Comparison of ENCODE assay signal across 8 cellular contexts in genomic region chr3:54121404-54122045, GRCh38. TPM values are rescaled to one million over a fixed set of nuclear protein-coding genes. Genes with fewer than 3 reads are reported as not detected.
DNase-seq lines count a peak whose midpoint lies in the region; ATAC-seq and TF ChIP-seq lines count a peak whose summit lies in the region.

No MANE protein-coding gene starts in this region.

- peaks cover 6 to 9% of the 10 kb centered on the region in 2 donors for H3K36me3 Mint-ChIP-seq in activated naive CD4-positive, alpha-beta T cell treated with anti-CD3 and anti-CD28 coated beads, Interleukin-2, amount 50 U/mL, for 72 hours

- no peak for ATAC-seq in activated naive CD4-positive, alpha-beta T cell treated with anti-CD3 and anti-CD28 coated beads, Interleukin-2, amount 50 U/mL, for 72 hours

- DNase-seq in GM20000 (ENCODE audit: low spot score) (peak; percentile 46), RPMI7951 (ENCODE audit: low read depth) (peak; percentile 21), MV-4-11 (lab: John Stamatoyannopoulos, UW) (no peak)
- no peak for DNase-seq in activated CD4-positive, alpha-beta T cell treated with anti-CD3 and anti-CD28 coated beads, Interleukin-2, amount 50 U/mL, for 4 hours
- no peak for DNase-seq in activated CD8-positive, alpha-beta memory T cell treated with anti-CD3 and anti-CD28 coated beads for 24 hours
- no peak for DNase-seq in activated naive CD4-positive, alpha-beta T cell treated with anti-CD3 and anti-CD28 coated beads, Interleukin-2, amount 50 U/mL, for 72 hours (ENCODE audit: low spot score in 2 of 2)

- no peaks in the 10 kb centered on the region for H3K9me3 Mint-ChIP-seq in activated naive CD4-positive, alpha-beta T cell treated with anti-CD3 and anti-CD28 coated beads, Interleukin-2, amount 50 U/mL, for 72 hours

- no peak overlapping the region for H3K27ac Mint-ChIP-seq in activated naive CD4-positive, alpha-beta T cell treated with anti-CD3 and anti-CD28 coated beads, Interleukin-2, amount 50 U/mL, for 72 hours

- H3K9ac ChIP-seq in subcutaneous abdominal adipose tissue (ENCODE audit: low read length in 5 of 5): no peak overlapping the region

- no peaks in the 10 kb centered on the region for H3K36me3 ChIP-seq in subcutaneous abdominal adipose tissue (ENCODE audit: control insufficient read depth in 5 of 5, insufficient read depth in 5 of 5, low read length in 5 of 5)

- peaks cover 0 to 29% (median 25%) of the 10 kb centered on the region in 5 donors for H3K4me1 ChIP-seq in subcutaneous abdominal adipose tissue (ENCODE audit: control insufficient read depth in 5 of 5, insufficient read depth in 5 of 5, low read length in 5 of 5)

- H3K27me3 ChIP-seq in subcutaneous abdominal adipose tissue (ENCODE audit: control insufficient read depth in 5 of 5, insufficient read depth in 4 of 5, low read length in 5 of 5): peaks cover 11 to 35% (median 28%) of the 10 kb centered on the region in 5 donors

- H3K4me3 ChIP-seq in iPS-11a (ENCODE audit: low read depth, low read length) (peak overlapping the region; percentile 62), subcutaneous abdominal adipose tissue (ENCODE audit: low read depth in 1 of 5, low read length in 5 of 5) (peak overlapping the region in 4 of 5 donors; percentile 36 to 63 (median 52))

- TF ChIP-seq CTCF in GM20000 (IDR thresholded peaks at IDR 0.05; ENCODE audit: extremely low read depth, missing control alignments): no peak

- no peak overlapping the region for H3K27ac ChIP-seq in subcutaneous abdominal adipose tissue (ENCODE audit: low read depth, low read length)

- H3K9me3 ChIP-seq in subcutaneous abdominal adipose tissue (ENCODE audit: control insufficient read depth in 5 of 5, low read length in 5 of 5): peaks cover 0 to 3% (median 0%) of the 10 kb centered on the region in 5 donors

RNA-seq across cellular contexts. Expression of gene CACNA2D3, which starts 0.8 kb away (rescaled TPM):
- total RNA-seq in RPMI7951 (2014; rRNA removed; shearing (Covaris generic)): 11.2 and 11.7 TPM in 2 replicates
- total RNA-seq in activated naive CD4-positive, alpha-beta T cell treated with anti-CD3 and anti-CD28 coated beads, Interleukin-2, amount 50 U/mL, for 72 hours: not detected

Comparison
In these comparisons a context has a peak if more than half of its experiments do, and no peak if none do; other contexts are left out.
1. DNase-seq: peak in GM20000 (single experiment) and RPMI7951 (single experiment); none in activated CD4-positive, alpha-beta T cell treated with anti-CD3 and anti-CD28 coated beads, Interleukin-2, amount 50 U/mL, for 4 hours (0 of 2), activated CD8-positive, alpha-beta memory T cell treated with anti-CD3 and anti-CD28 coated beads for 24 hours (single experiment), MV-4-11 (single experiment) and activated naive CD4-positive, alpha-beta T cell treated with anti-CD3 and anti-CD28 coated beads, Interleukin-2, amount 50 U/mL, for 72 hours (0 of 2).
2. RNA of gene CACNA2D3, which starts 0.8 kb away (total RNA-seq): 11.2 to 11.7 TPM in RPMI7951; not detected in activated naive CD4-positive, alpha-beta T cell treated with anti-CD3 and anti-CD28 coated beads, Interleukin-2, amount 50 U/mL, for 72 hours; every median in the first group is over 10 times any median in the second.